In the genomic region with DNA sequence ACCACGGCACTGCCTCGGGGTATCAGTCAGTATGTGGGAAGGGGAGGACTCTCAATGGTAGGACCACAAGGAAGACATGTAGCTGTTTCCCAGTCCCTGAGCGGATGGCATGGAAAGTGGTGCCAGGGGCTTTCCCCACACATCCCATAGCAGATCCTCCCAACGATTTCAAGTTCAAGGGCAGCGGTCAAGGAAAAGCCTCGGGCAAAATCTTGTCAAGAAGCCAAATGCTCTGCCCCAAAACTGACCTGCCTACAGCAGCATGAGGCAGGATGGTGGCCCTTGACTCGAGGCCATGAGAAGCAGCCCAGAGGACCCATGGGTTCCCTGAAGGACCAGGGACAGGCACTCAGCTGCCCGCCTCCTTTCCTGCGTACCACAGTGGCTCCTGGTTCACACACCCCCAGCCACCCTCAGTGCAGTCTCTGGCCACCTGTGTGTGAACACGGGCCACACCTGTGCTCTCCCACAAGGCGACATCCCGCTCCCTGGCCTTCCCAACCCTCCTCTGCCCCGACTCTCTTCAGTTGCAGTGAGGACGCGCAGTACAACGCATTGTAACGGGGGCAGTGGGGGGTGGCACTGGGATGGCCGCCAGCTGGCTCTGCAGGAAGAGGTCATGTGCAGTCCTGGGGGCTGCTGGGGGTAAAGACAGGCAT, we compare ENCODE assay signal across 25 cellular contexts. TPM values are rescaled to one million over a fixed set of nuclear protein-coding genes. Genes with fewer than 3 reads are reported as not detected.
DNase-seq lines count a peak whose midpoint lies in the region; ATAC-seq, FAIRE-seq and TF ChIP-seq lines count a peak whose summit lies in the region.
"Had no signal": no experiment of that assay in that cellular context is flagged by ENCODE, and none has a peak within 500 bp of the region (broad histone marks: within the 10 kb centered on the region; RNA-seq: fewer than 3 reads in every experiment).

No MANE protein-coding gene starts in this region.

- TF ChIP-seq CTCF in kidney (IDR thresholded peaks at IDR 0.05; ENCODE audit: borderline replicate concordance, extremely low read depth, insufficient read depth) (no peak), prostate gland (IDR thresholded peaks at IDR 0.05) (no peak)

- no peaks in the 10 kb centered on the region for H3K36me3 ChIP-seq in kidney (ENCODE audit: control insufficient read depth in 1 of 2, insufficient read depth in 2 of 2, low read length in 2 of 2)
- no peaks in the 10 kb centered on the region for H3K36me3 ChIP-seq in prostate gland
- H3K36me3 ChIP-seq: cardiac muscle cell had no signal

- no peak for TF ChIP-seq POLR2A in prostate gland (IDR thresholded peaks at IDR 0.05)

- peaks cover 44% of the 10 kb centered on the region for H3K4me1 ChIP-seq in right cardiac atrium (ENCODE audit: control insufficient read depth, insufficient read depth, low read length)
- peaks cover 50 to 53% of the 10 kb centered on the region in 2 donors for H3K4me1 ChIP-seq in kidney (ENCODE audit: control insufficient read depth in 1 of 2, insufficient read depth in 1 of 2, low read depth in 1 of 2, low read length in 2 of 2)
- H3K4me1 ChIP-seq in prostate gland (replicated peaks): peaks cover 40% of the 10 kb centered on the region

- in situ Hi-C loops in ACHN (cut with HindIII; ENCODE audit: low pct_ligation_motif_present, low pct_unique_long_range_greater_than_20kb, low sequenced_read_pairs): no loop called here

- WGBS in right cardiac atrium: 77% methylated on average over 18 of the region's 18 CpGs
- WGBS in prostate gland: 69% methylated on average over 17 of the region's 18 CpGs

- no peak for FAIRE-seq in kidney (lab: Jason Lieb, UNC)
- FAIRE-seq: A549, GM12892 had no signal

- H3K9me3 ChIP-seq in right cardiac atrium (ENCODE audit: control insufficient read depth, low read length): no peaks in the 10 kb centered on the region
- no peaks in the 10 kb centered on the region for H3K9me3 ChIP-seq in kidney (ENCODE audit: control insufficient read depth in 1 of 2, low read length in 2 of 2)
- H3K9me3 ChIP-seq in prostate gland: no peaks in the 10 kb centered on the region
- H3K9me3 ChIP-seq: A549 had no signal

- intact Hi-C loops in right cardiac atrium (cut with DNase I): no loop called here
- intact Hi-C loops in left cardiac atrium (cut with DNase I): no loop called here
- intact Hi-C loops in kidney (cut with DNase I): no loop called here
- intact Hi-C loops in prostate gland (cut with DNase I): loop anchor here (5.0 kb wide), 1 partner anchor 41 kb away; no protein-coding TSS in a partner anchor

- H3K27ac ChIP-seq in right cardiac atrium (ENCODE audit: low read length) (peak overlapping the region; percentile 2), kidney (ENCODE audit: low read depth in 2 of 2, low read length in 2 of 2) (peak overlapping the region; percentile 48 to 74), prostate gland (peak overlapping the region; percentile 61 to 69)
- H3K27ac ChIP-seq: cardiac muscle cell, foreskin keratinocyte had no signal

- H3K27me3 ChIP-seq in right cardiac atrium (ENCODE audit: control insufficient read depth, insufficient read depth): no peaks in the 10 kb centered on the region
- no peaks in the 10 kb centered on the region for H3K27me3 ChIP-seq in prostate gland (replicated peaks; ENCODE audit: insufficient read depth)
- H3K27me3 ChIP-seq: cardiac muscle cell, foreskin keratinocyte had no signal

- peak overlapping the region in 1 of 2 donors; percentile 6 for H3K9ac ChIP-seq in kidney (ENCODE audit: low read length in 2 of 2)

- ATAC-seq in right cardiac atrium (peak in 1 of 2 donors; percentile 2), left cardiac atrium (no peak), esophagus mucosa (no peak)
- ATAC-seq: A549; activated CD4-positive, alpha-beta T cell treated with anti-CD3 and anti-CD28 coated beads for 36 hours; activated T-cell treated with anti-CD3 and anti-CD28 coated beads, Interleukin-2, amount 50 U/mL, for 4 hours; foreskin keratinocyte; naive thymus-derived CD4-positive, alpha-beta T cell; T-cell had no signal

- DNase-seq in right cardiac atrium (peak in 2 of 3 donors; percentile 60 to 66), left cardiac atrium (no peak), kidney (no peak), prostate gland (ENCODE audit: low spot score) (no peak), nucleus accumbens (lab: John Stamatoyannopoulos, UW) (no peak), ACHN (no peak), NCI-H226 (no peak)
- DNase-seq: activated CD4-positive, alpha-beta T cell treated with anti-CD3 and anti-CD28 coated beads for 36 hours; activated naive CD4-positive, alpha-beta T cell treated with anti-CD3 and anti-CD28 coated beads for 36 hours; activated T-cell treated with anti-CD3 and anti-CD28 coated beads, Interleukin-2, amount 50 U/mL, for 4 hours; amniotic stem cell; foreskin keratinocyte; hypothalamus; KG1; naive thymus-derived CD4-positive, alpha-beta T cell; NCI-H1436 treated with DMSO at 0.1 percent for 48 hours; NCI-H2171; SHP77 treated with DMSO at 0.1 percent for 48 hours; stimulated activated CD4-positive, alpha-beta T cell treated with anti-CD3 and anti-CD28 coated beads, Interleukin-4, amount 100 ng/mL, for 1 hour; T-cell had no signal

- H3K4me3 ChIP-seq in right cardiac atrium (ENCODE audit: low read length) (no peak overlapping the region), kidney (ENCODE audit: low read length in 2 of 2) (no peak overlapping the region), prostate gland (no peak overlapping the region)
- H3K4me3 ChIP-seq: A549, cardiac muscle cell, smooth muscle cell had no signal

RNA-seq across cellular contexts. Expression of a gene that starts 43.6 kb away (rescaled TPM):
- total RNA-seq in right cardiac atrium: 10 to 100 TPM; 36.6 to 38.7 (median 38.0) TPM
- polyA plus RNA-seq in right cardiac atrium: 16.6 TPM
- total RNA-seq in left cardiac atrium: 10 to 100 TPM; 30.8 to 36.8 TPM
- 111 TPM for total RNA-seq in kidney
- 33.1 TPM for polyA plus RNA-seq in kidney (ENCODE audit: insufficient read depth, low read depth, low replicate concordance)
- 10 to 100 TPM; 70.2 to 89.7 TPM for total RNA-seq in prostate gland
- total RNA-seq in esophagus mucosa: 46.7 TPM

Comparison
In these comparisons a context has a peak if more than half of its experiments do, and no peak if none do; other contexts are left out.
1. DNase-seq: peak in right cardiac atrium (2 of 3); none in left cardiac atrium (single experiment), kidney (single experiment), prostate gland (single experiment), nucleus accumbens (0 of 56), ACHN (single experiment) and NCI-H226 (single experiment).
2. H3K27ac ChIP-seq: peak in every context shown above with its lines; median percentile 65 in prostate gland; 61 in kidney; 2 in right cardiac atrium.